Comparison of ENCODE assay signal across 8 cellular contexts in genomic region chr1:64745181-64745985, GRCh38. TPM values are rescaled to one million over a fixed set of nuclear protein-coding genes. Genes with fewer than 3 reads are reported as not detected.
A peak's percentile ranks its signal among the peaks of the same experiment; 100 is the strongest.
DNase-seq lines count a peak whose midpoint lies in the region; ATAC-seq and TF ChIP-seq lines count a peak whose summit lies in the region.

No MANE protein-coding gene starts in this region.

- peak overlapping the region; percentile 94 for H3K4me3 ChIP-seq in BLaER1
- H3K4me3 ChIP-seq in MG63 = peak overlapping the region; percentile 75
- H3K4me3 ChIP-seq in mucosa of rectum (ENCODE audit: low read length in 2 of 2) = peak overlapping the region; percentile 84 to 90

- H3K36me3 ChIP-seq in BLaER1 = no peaks in the 10 kb centered on the region
- no peaks in the 10 kb centered on the region for H3K36me3 ChIP-seq in MG63
- H3K36me3 ChIP-seq in mucosa of rectum (ENCODE audit: control insufficient read depth in 2 of 2, insufficient read depth in 2 of 2, low read length in 2 of 2) = no peaks in the 10 kb centered on the region

- H3K27me3 ChIP-seq in BLaER1 = no peaks in the 10 kb centered on the region
- peaks cover 2% of the 10 kb centered on the region; the same call in 1 of the 2 replicates for H3K27me3 ChIP-seq in MG63
- H3K27me3 ChIP-seq in mucosa of rectum (ENCODE audit: control insufficient read depth in 2 of 2, insufficient read depth in 2 of 2, low read length in 2 of 2) = no peaks in the 10 kb centered on the region

- ATAC-seq in GM19328 (IDR thresholded peaks at IDR 0.05; ENCODE audit: unreplicated experiment) = peak; percentile 21

- peak overlapping the region; percentile 80 for H3K4me2 ChIP-seq in BLaER1

- H3K27ac ChIP-seq in BLaER1 (peak overlapping the region; percentile 79), mucosa of rectum (ENCODE audit: low read depth in 2 of 2, low read length in 2 of 2) (peak overlapping the region; percentile 85 to 87)

- H3K9me3 ChIP-seq in BLaER1 (no peaks in the 10 kb centered on the region), MG63 (no peaks in the 10 kb centered on the region), mucosa of rectum (ENCODE audit: control insufficient read depth in 2 of 2, low read length in 2 of 2) (no peaks in the 10 kb centered on the region)

- DNase-seq in MG63 (peak; percentile 16), erythroblast (lab: John Stamatoyannopoulos, UW) (peak; percentile 59 to 71), ureter (ENCODE audit: low spot score) (peak; percentile 52), pons (ENCODE audit: low spot score) (no peak)
- DNase-seq in activated CD8-positive, alpha-beta memory T cell treated with anti-CD3 and anti-CD28 coated beads for 48 hours (ENCODE audit: low read depth in 2 of 3, low spot score in 2 of 3) = peak in 2 of 3 experiments; percentile 2 to 17

- no peak for TF ChIP-seq POLR2A in erythroblast (IDR thresholded peaks at IDR 0.05; ENCODE audit: low read length)

- H3K9ac ChIP-seq in BLaER1 (peak overlapping the region; percentile 87), mucosa of rectum (ENCODE audit: low read depth in 1 of 2, low read length in 2 of 2) (peak overlapping the region; percentile 81 to 93)

- peaks cover 30% of the 10 kb centered on the region for H3K4me1 ChIP-seq in BLaER1
- peaks cover 0 to 20% of the 10 kb centered on the region in 2 donors for H3K4me1 ChIP-seq in mucosa of rectum (ENCODE audit: control insufficient read depth in 2 of 2, insufficient read depth in 2 of 2, low read length in 2 of 2)

- peaks cover 6% of the 10 kb centered on the region; the same call in 1 of the 2 replicates for H4K20me1 ChIP-seq in BLaER1

RNA-seq across cellular contexts. Expression of gene RAVER2, which starts 0.5 kb away (rescaled TPM):
- total RNA-seq in MG63 (2014; rRNA removed; shearing (Covaris generic); ENCODE audit: low replicate concordance) = 7.4 and 7.6 TPM in 2 replicates
- 11.5 TPM for total RNA-seq in ureter
